In genomic region chr15:42890161-42890913, GRCh38 we compare ENCODE assay signal across 11 cellular contexts. TPM values are rescaled to one million over a fixed set of nuclear protein-coding genes. Genes with fewer than 3 reads are reported as not detected.
DNase-seq lines count a peak whose midpoint lies in the region; ATAC-seq and TF ChIP-seq lines count a peak whose summit lies in the region.
"Had no signal": no experiment of that assay in that cellular context is flagged by ENCODE, and none has a peak within 500 bp of the region (broad histone marks: within the 10 kb centered on the region; RNA-seq: fewer than 3 reads in every experiment).

No MANE protein-coding gene starts in this region.

- 83 to 88% methylated on average over 1 of the region's 2 CpGs for WGBS in mesodermal cell (ENCODE audit: insufficient coverage in 2 of 2), 2 experiments

- H3K27me3 ChIP-seq in PC-3 (ENCODE audit: low read length): no peaks in the 10 kb centered on the region
- no peaks in the 10 kb centered on the region for H3K27me3 ChIP-seq in BE2C
- H3K27me3 ChIP-seq: heart left ventricle, upper lobe of left lung had no signal

- peak overlapping the region; percentile 7; the same call in 1 of the 2 replicates for H3K4me2 ChIP-seq in PC-3 (ENCODE audit: low read length)

- H3F3A ChIP-seq in PC-3 (ENCODE audit: low read length, unreplicated experiment): no peaks in the 10 kb centered on the region

- POLR2A ChIA-PET in PC-3 (lab: Charles Lee; ENCODE audit: unreplicated experiment): no interaction called here

- DNase-seq in EL (peak; percentile 93), PC-3 (peak; percentile 71), epithelial cell of proximal tubule (ENCODE audit: low read depth) (peak; percentile 87), activated gamma-delta T cell treated with Interleukin-2 at 50 U/mL for 16 hours (no peak), BE2C (no peak), amygdala (lab: John Stamatoyannopoulos, UW) (no peak)
- DNase-seq: activated naive CD8-positive, alpha-beta T cell treated with anti-CD3 and anti-CD28 coated beads, Interleukin-2, amount 10 ng/mL, durations not matched to agents 7 days and 5 days; heart left ventricle; upper lobe of left lung had no signal

- no peak for TF ChIP-seq CTCF in PC-3 (conservative IDR thresholded peaks at IDR 0.05; ENCODE audit: low read depth, low read length)
- no peak for TF ChIP-seq CTCF in epithelial cell of proximal tubule (conservative IDR thresholded peaks at IDR 0.05; ENCODE audit: low read depth, low read length)
- no peak for TF ChIP-seq CTCF in BE2C (IDR thresholded peaks at IDR 0.05; ENCODE audit: low read depth, low read length)

- CTCF ChIA-PET in PC-3 (lab: Charles Lee): no interaction called here

- H3K4me3 ChIP-seq in PC-3 (ENCODE audit: low read length) (no peak overlapping the region), epithelial cell of proximal tubule (ENCODE audit: low read depth, low read length) (no peak overlapping the region), mesodermal cell (ENCODE audit: extremely low read depth, insufficient read depth, low read length, poor library complexity, severe bottlenecking) (no peak overlapping the region), BE2C (ENCODE audit: low read depth, low read length) (no peak overlapping the region)
- H3K4me3 ChIP-seq: heart left ventricle, upper lobe of left lung had no signal

- H2AFZ ChIP-seq in PC-3 (ENCODE audit: low read length): no peak overlapping the region

- no peaks in the 10 kb centered on the region for H3K79me2 ChIP-seq in PC-3 (ENCODE audit: low read length)

- H3K36me3 ChIP-seq in PC-3 (ENCODE audit: low read depth, low read length) (no peaks in the 10 kb centered on the region), mesodermal cell (ENCODE audit: control insufficient read depth, insufficient read depth, low read length) (no peaks in the 10 kb centered on the region), BE2C (no peaks in the 10 kb centered on the region)
- H3K36me3 ChIP-seq: heart left ventricle, upper lobe of left lung had no signal

- no TSS peak for BruUV-seq in PC-3 (replicated peaks; lab: Mats Ljungman, UMichigan)

- intact Hi-C loops in PC-3 (cut with micrococcal nuclease): no loop called here

- H3K4me1 ChIP-seq in PC-3 (ENCODE audit: insufficient read depth, low read length): peaks cover 17% of the 10 kb centered on the region
- H3K4me1 ChIP-seq in mesodermal cell (ENCODE audit: control insufficient read depth, insufficient read depth, low read length, poor library complexity, severe bottlenecking): peaks cover 8% of the 10 kb centered on the region
- no peaks in the 10 kb centered on the region for H3K4me1 ChIP-seq in BE2C

- H3K9me2 ChIP-seq in PC-3 (replicated peaks; ENCODE audit: low read length): no peaks in the 10 kb centered on the region

- H4K20me1 ChIP-seq in PC-3 (ENCODE audit: low read length): no peaks in the 10 kb centered on the region

- H3K27ac ChIP-seq in PC-3 (ENCODE audit: low read length) (no peak overlapping the region), mesodermal cell (ENCODE audit: low read depth, low read length, severe bottlenecking) (peak overlapping the region; percentile 62)
- H3K27ac ChIP-seq: heart left ventricle, upper lobe of left lung had no signal

- peak; percentile 55 for ATAC-seq in PC-3
- ATAC-seq in GM21723 (IDR thresholded peaks at IDR 0.05; ENCODE audit: unreplicated experiment): no peak

- no peak overlapping the region for H3K9ac ChIP-seq in PC-3 (ENCODE audit: low read length)

- no peaks in the 10 kb centered on the region for H3K9me3 ChIP-seq in PC-3 (ENCODE audit: low read length)
- peaks cover 5% of the 10 kb centered on the region for H3K9me3 ChIP-seq in mesodermal cell (ENCODE audit: control insufficient read depth, low read length)
- no peaks in the 10 kb centered on the region for H3K9me3 ChIP-seq in BE2C
- H3K9me3 ChIP-seq: upper lobe of left lung had no signal

RNA-seq across cellular contexts. Expression of gene TTBK2, which starts 30.2 kb away (rescaled TPM):
- 3.5 and 6.0 TPM in 2 replicates for total RNA-seq in PC-3 (2014; rRNA removed)
- total RNA-seq in epithelial cell of proximal tubule: 5.8 and 7.7 TPM in 2 replicates
- 11.8 TPM for polyA plus RNA-seq in mesodermal cell (2013, experiment 1 of 2)
- polyA plus RNA-seq in mesodermal cell (2013, experiment 2 of 2): 9.2 TPM
- 5.1 TPM for polyA plus RNA-seq in BE2C (2012; ENCODE audit: insufficient read depth, insufficient read length, low read depth)

Comparison
In these comparisons a context has a peak if more than half of its experiments do, and no peak if none do; other contexts are left out.
1. DNase-seq: peak in EL (single experiment), PC-3 (single experiment) and epithelial cell of proximal tubule (single experiment); none in activated gamma-delta T cell treated with Interleukin-2 at 50 U/mL for 16 hours (single experiment), BE2C (single experiment) and amygdala (0 of 56).